ENCODE assay signal across 8 cellular contexts in genomic region chr1:149916193-149916926, GRCh38. TPM values are rescaled to one million over a fixed set of nuclear protein-coding genes. Genes with fewer than 3 reads are reported as not detected.
A peak's percentile ranks its signal among the peaks of the same experiment; 100 is the strongest.
DNase-seq lines count a peak whose midpoint lies in the region; TF ChIP-seq lines count a peak whose summit lies in the region.

No MANE protein-coding gene starts in this region.

- CTCF ChIA-PET in activated naive CD4-positive, alpha-beta T cell treated with anti-CD3 and anti-CD28 coated beads, Interleukin-2, amount 10 ng/mL, durations not matched to agents 7 days and 5 days (lab: Charles Lee): interaction anchor here (0.9 kb wide), 1 partner anchor 28 kb away, joined by 3 read pairs; no protein-coding TSS in a partner anchor

- H3K9me3 ChIP-seq in iPS-18c (ENCODE audit: control insufficient read depth, insufficient read depth, low read length) (no peaks in the 10 kb centered on the region), tibial artery (no peaks in the 10 kb centered on the region)

- H3K27ac Mint-ChIP-seq in activated naive CD4-positive, alpha-beta T cell treated with anti-CD3 and anti-CD28 coated beads, Interleukin-2, amount 10 ng/mL, durations not matched to agents 7 days and 5 days: peak overlapping the region; percentile 75
- H3K27ac Mint-ChIP-seq in activated T-helper 1 cell treated with anti-CD3 and anti-CD28 coated beads, Interleukin-12 subunit alpha, Interleukin-12 subunit beta, Interleukin-2, Interleukin-4 antibody, amounts not matched to agents 30 ng/mL and 10 ng/mL and 1 ng/mL, durations not matched to agents 14 hours and 24 hours and 36 hours: peak overlapping the region; percentile 29

- H3K9me3 Mint-ChIP-seq in activated naive CD4-positive, alpha-beta T cell treated with anti-CD3 and anti-CD28 coated beads, Interleukin-2, amount 10 ng/mL, durations not matched to agents 7 days and 5 days: no peaks in the 10 kb centered on the region
- no peaks in the 10 kb centered on the region for H3K9me3 Mint-ChIP-seq in activated T-helper 1 cell treated with anti-CD3 and anti-CD28 coated beads, Interleukin-12 subunit alpha, Interleukin-12 subunit beta, Interleukin-2, Interleukin-4 antibody, amounts not matched to agents 30 ng/mL and 10 ng/mL and 1 ng/mL, durations not matched to agents 14 hours and 24 hours and 36 hours

- H3K4me1 Mint-ChIP-seq in activated naive CD4-positive, alpha-beta T cell treated with anti-CD3 and anti-CD28 coated beads, Interleukin-2, amount 10 ng/mL, durations not matched to agents 7 days and 5 days: peaks cover 56% of the 10 kb centered on the region
- H3K4me1 Mint-ChIP-seq in activated T-helper 1 cell treated with anti-CD3 and anti-CD28 coated beads, Interleukin-12 subunit alpha, Interleukin-12 subunit beta, Interleukin-2, Interleukin-4 antibody, amounts not matched to agents 30 ng/mL and 10 ng/mL and 1 ng/mL, durations not matched to agents 14 hours and 24 hours and 36 hours (ENCODE audit: low read depth): peaks cover 48% of the 10 kb centered on the region

- H3K4me1 ChIP-seq in tibial artery: peaks cover 0 to 31% (median 21%) of the 10 kb centered on the region in 4 donors

- H3K4me3 ChIP-seq in iPS-18c (ENCODE audit: insufficient read depth, low read depth, low read length): peak overlapping the region; percentile 88
- H3K4me3 ChIP-seq in tibial artery: peak overlapping the region; percentile 60 to 86

- peak overlapping the region; percentile 61 to 69 for H3K27ac ChIP-seq in tibial artery

- peaks cover 3 to 25% (median 13%) of the 10 kb centered on the region in 3 donors for H3K36me3 ChIP-seq in tibial artery

- H3K27me3 ChIP-seq in tibial artery: no peaks in the 10 kb centered on the region

- peaks cover 17% of the 10 kb centered on the region for H3K36me3 Mint-ChIP-seq in activated naive CD4-positive, alpha-beta T cell treated with anti-CD3 and anti-CD28 coated beads, Interleukin-2, amount 10 ng/mL, durations not matched to agents 7 days and 5 days
- H3K36me3 Mint-ChIP-seq in activated T-helper 1 cell treated with anti-CD3 and anti-CD28 coated beads, Interleukin-12 subunit alpha, Interleukin-12 subunit beta, Interleukin-2, Interleukin-4 antibody, amounts not matched to agents 30 ng/mL and 10 ng/mL and 1 ng/mL, durations not matched to agents 14 hours and 24 hours and 36 hours (ENCODE audit: low read depth): peaks cover 10% of the 10 kb centered on the region

- peak overlapping the region; percentile 91 for H3K4me3 Mint-ChIP-seq in activated naive CD4-positive, alpha-beta T cell treated with anti-CD3 and anti-CD28 coated beads, Interleukin-2, amount 10 ng/mL, durations not matched to agents 7 days and 5 days
- peak overlapping the region; percentile 96 for H3K4me3 Mint-ChIP-seq in activated T-helper 1 cell treated with anti-CD3 and anti-CD28 coated beads, Interleukin-12 subunit alpha, Interleukin-12 subunit beta, Interleukin-2, Interleukin-4 antibody, amounts not matched to agents 30 ng/mL and 10 ng/mL and 1 ng/mL, durations not matched to agents 14 hours and 24 hours and 36 hours

- intact Hi-C loops in activated T-helper 1 cell treated with anti-CD3 and anti-CD28 coated beads, Interleukin-12 subunit alpha, Interleukin-12 subunit beta, Interleukin-2, Interleukin-4 antibody, amounts not matched to agents 30 ng/mL and 10 ng/mL and 1 ng/mL, durations not matched to agents 14 hours and 24 hours and 36 hours (cut with micrococcal nuclease): loop anchor here (2.0 kb wide), 1 partner anchor 18 kb away; the partner anchor contains the start of gene BOLA1
- intact Hi-C loops in tibial artery (cut with DNase I; ENCODE audit: low total_unique reads): no loop called here

- TF ChIP-seq CTCF in tibial artery (IDR thresholded peaks at IDR 0.05): no peak

- H3K27me3 Mint-ChIP-seq in activated naive CD4-positive, alpha-beta T cell treated with anti-CD3 and anti-CD28 coated beads, Interleukin-2, amount 10 ng/mL, durations not matched to agents 7 days and 5 days: peaks cover 12% of the 10 kb centered on the region
- H3K27me3 Mint-ChIP-seq in activated T-helper 1 cell treated with anti-CD3 and anti-CD28 coated beads, Interleukin-12 subunit alpha, Interleukin-12 subunit beta, Interleukin-2, Interleukin-4 antibody, amounts not matched to agents 30 ng/mL and 10 ng/mL and 1 ng/mL, durations not matched to agents 14 hours and 24 hours and 36 hours (ENCODE audit: insufficient read depth): no peaks in the 10 kb centered on the region

- no peak for DNase-seq in activated naive CD4-positive, alpha-beta T cell treated with anti-CD3 and anti-CD28 coated beads, Interleukin-2, amount 10 ng/mL, durations not matched to agents 7 days and 5 days
- no peak for DNase-seq in activated naive CD4-positive, alpha-beta T cell treated with anti-CD3 and anti-CD28 coated beads, Interleukin-2, amount 50 U/mL, for 16 hours
- no peak for DNase-seq in activated T-helper 1 cell treated with anti-CD3 and anti-CD28 coated beads, Interleukin-12 subunit alpha, Interleukin-12 subunit beta, Interleukin-2, Interleukin-4 antibody, amounts not matched to agents 30 ng/mL and 10 ng/mL and 1 ng/mL, durations not matched to agents 14 hours and 24 hours and 36 hours (ENCODE audit: low spot score)
- DNase-seq in tibial artery (peak in 1 of 2 donors; percentile 59), HuH-7.5 (ENCODE audit: low spot score) (no peak), amygdala (lab: John Stamatoyannopoulos, UW) (no peak)
- no peak for DNase-seq in activated CD4-positive, CD25-positive, alpha-beta regulatory T cell (lab: John Stamatoyannopoulos, UW)

RNA-seq across cellular contexts. Expression of gene SV2A, which starts 1.3 kb away (rescaled TPM):
- total RNA-seq in activated T-helper 1 cell treated with anti-CD3 and anti-CD28 coated beads, Interleukin-12 subunit alpha, Interleukin-12 subunit beta, Interleukin-2, Interleukin-4 antibody, amounts not matched to agents 30 ng/mL and 10 ng/mL and 1 ng/mL, durations not matched to agents 14 hours and 24 hours and 36 hours: 17.3 and 18.6 TPM in 2 replicates

RNA-seq across cellular contexts. Expression of gene SF3B4, which starts 11.2 kb away (rescaled TPM):
- 125 and 136 TPM in 2 replicates for total RNA-seq in activated T-helper 1 cell treated with anti-CD3 and anti-CD28 coated beads, Interleukin-12 subunit alpha, Interleukin-12 subunit beta, Interleukin-2, Interleukin-4 antibody, amounts not matched to agents 30 ng/mL and 10 ng/mL and 1 ng/mL, durations not matched to agents 14 hours and 24 hours and 36 hours

RNA-seq across cellular contexts. Expression of gene BOLA1, which starts 17.0 kb away (rescaled TPM):
- 23.9 and 24.3 TPM in 2 replicates for total RNA-seq in activated T-helper 1 cell treated with anti-CD3 and anti-CD28 coated beads, Interleukin-12 subunit alpha, Interleukin-12 subunit beta, Interleukin-2, Interleukin-4 antibody, amounts not matched to agents 30 ng/mL and 10 ng/mL and 1 ng/mL, durations not matched to agents 14 hours and 24 hours and 36 hours

RNA-seq across cellular contexts. Expression of gene MTMR11, which starts 20.3 kb away (rescaled TPM):
- 5.6 and 8.5 TPM in 2 replicates for total RNA-seq in activated T-helper 1 cell treated with anti-CD3 and anti-CD28 coated beads, Interleukin-12 subunit alpha, Interleukin-12 subunit beta, Interleukin-2, Interleukin-4 antibody, amounts not matched to agents 30 ng/mL and 10 ng/mL and 1 ng/mL, durations not matched to agents 14 hours and 24 hours and 36 hours
